Comparison of ENCODE assay signal across 28 cellular contexts in genomic region chr12:73817161-73817560, GRCh38.
DNase-seq lines count a peak whose midpoint lies in the region; ATAC-seq, FAIRE-seq and TF ChIP-seq lines count a peak whose summit lies in the region.
"Had no signal": no experiment of that assay in that cellular context is flagged by ENCODE, and none has a peak within 500 bp of the region (broad histone marks: within the 10 kb centered on the region; RNA-seq: fewer than 3 reads in every experiment).

No MANE protein-coding gene starts in this region.

- no TSS peak for BruUV-seq in MCF 10A (replicated peaks; lab: Mats Ljungman, UMichigan)
- BruUV-seq in K562 (replicated peaks; lab: Mats Ljungman, UMichigan), result no TSS peak

- in situ Hi-C loops in K562 (cut with MboI), result no loop called here

- intact Hi-C loops in MCF 10A (cut with micrococcal nuclease) (no loop called here), breast epithelium (cut with DNase I; ENCODE audit: low total_unique reads) (no loop called here), K562 (cut with micrococcal nuclease) (no loop called here)

- H3K36me3 ChIP-seq in breast epithelium, result no peaks in the 10 kb centered on the region
- no peaks in the 10 kb centered on the region for H3K36me3 ChIP-seq in K562 (ENCODE audit: control insufficient read depth, insufficient read depth, low read length)
- H3K36me3 ChIP-seq: BLaER1 treated with 17β-estradiol and CSF1 and Interleukin-3, amounts not matched to agents 10 nM and 100 nM had no signal

- H3K27me3 ChIP-seq in breast epithelium (no peaks in the 10 kb centered on the region), K562 (ENCODE audit: control insufficient read depth in 2 of 2, insufficient read depth in 2 of 2, low read length in 2 of 2) (no peaks in the 10 kb centered on the region)
- H3K27me3 ChIP-seq: BLaER1 treated with 17β-estradiol and CSF1 and Interleukin-3, amounts not matched to agents 10 nM and 100 nM had no signal

- no peaks in the 10 kb centered on the region for H3K79me2 ChIP-seq in K562 (ENCODE audit: control insufficient read depth, insufficient read depth, low read length)

- H3K4me3 ChIP-seq in breast epithelium (no peak overlapping the region), K562 (no peak overlapping the region)
- H3K4me3 ChIP-seq: A549; BLaER1 treated with 17β-estradiol and CSF1 and Interleukin-3, amounts not matched to agents 10 nM and 100 nM; GM12878 had no signal

- H2AFZ ChIP-seq in K562 (ENCODE audit: low read depth, low read length), result no peak overlapping the region

- no peaks in the 10 kb centered on the region for H4K20me1 ChIP-seq in K562 (replicated peaks; ENCODE audit: control insufficient read depth, insufficient read depth, low read length)
- H4K20me1 ChIP-seq: BLaER1 treated with 17β-estradiol and CSF1 and Interleukin-3, amounts not matched to agents 10 nM and 100 nM had no signal

- TF ChIP-seq RAD21 in K562 (CRISPR knock-in tag; conservative IDR thresholded peaks at IDR 0.05 in 1 of 2, IDR thresholded peaks at IDR 0.05 in 1 of 2), result no peak

- no peak for ATAC-seq in K562
- peak; percentile 51 for ATAC-seq in left lobe of liver
- no peak for ATAC-seq in GM18858 (IDR thresholded peaks at IDR 0.05; ENCODE audit: unreplicated experiment)
- ATAC-seq: A549, GM12878 had no signal

- no peak overlapping the region for H3K27ac Mint-ChIP-seq in MCF 10A (ENCODE audit: low read depth, unreplicated experiment)
- H3K27ac Mint-ChIP-seq: B cell; CD4-positive, alpha-beta memory T cell; CD4-positive, CD25-positive, alpha-beta regulatory T cell; CD8-positive, alpha-beta memory T cell had no signal

- H3K4me1 ChIP-seq in breast epithelium (no peaks in the 10 kb centered on the region), K562 (replicated peaks in 1 of 2; ENCODE audit: control insufficient read depth in 2 of 2, insufficient read depth in 2 of 2, low read length in 2 of 2) (no peaks in the 10 kb centered on the region)
- H3K4me1 ChIP-seq: A549; BLaER1 treated with 17β-estradiol and CSF1 and Interleukin-3, amounts not matched to agents 10 nM and 100 nM had no signal

- H3K9me3 ChIP-seq in breast epithelium (no peaks in the 10 kb centered on the region), K562 (replicated peaks; ENCODE audit: control insufficient read depth, insufficient read depth, low read depth, low read length) (no peaks in the 10 kb centered on the region)
- H3K9me3 ChIP-seq: A549 had no signal

- H3K36me3 Mint-ChIP-seq in MCF 10A (ENCODE audit: insufficient read depth, unreplicated experiment), result no peaks in the 10 kb centered on the region
- H3K36me3 Mint-ChIP-seq: CD4-positive, alpha-beta memory T cell; CD4-positive, CD25-positive, alpha-beta regulatory T cell; CD8-positive, alpha-beta memory T cell had no signal

- no peaks in the 10 kb centered on the region for H3K4me1 Mint-ChIP-seq in MCF 10A (ENCODE audit: insufficient read depth, unreplicated experiment)
- H3K4me1 Mint-ChIP-seq: B cell; CD4-positive, alpha-beta memory T cell; CD4-positive, CD25-positive, alpha-beta regulatory T cell; CD8-positive, alpha-beta memory T cell had no signal

- no peak overlapping the region for H3K4me3 Mint-ChIP-seq in MCF 10A (ENCODE audit: unreplicated experiment)
- H3K4me3 Mint-ChIP-seq: B cell; CD4-positive, alpha-beta memory T cell; CD4-positive, CD25-positive, alpha-beta regulatory T cell; CD8-positive, alpha-beta memory T cell had no signal

- TF ChIP-seq POLR2A in breast epithelium (IDR thresholded peaks at IDR 0.05), result no peak
- no peak for TF ChIP-seq POLR2A in K562 (conservative IDR thresholded peaks at IDR 0.05)

- H3K27ac ChIP-seq in breast epithelium, result no peak overlapping the region
- no peak overlapping the region for H3K27ac ChIP-seq in K562 (ENCODE audit: extremely low read depth, low read depth, low read length)
- H3K27ac ChIP-seq: 22Rv1; A549; BLaER1 treated with 17β-estradiol and CSF1 and Interleukin-3, amounts not matched to agents 10 nM and 100 nM; C4-2B had no signal

- TF ChIP-seq CTCF in MCF 10A (IDR thresholded peaks at IDR 0.05; ENCODE audit: unreplicated experiment) (no peak), breast epithelium (IDR thresholded peaks at IDR 0.05) (no peak), K562 (IDR thresholded peaks at IDR 0.05 in 2 of 3, conservative IDR thresholded peaks at IDR 0.05 in 1 of 3; ENCODE audit: insufficient read depth in 2 of 3, low read depth in 1 of 3, low read length in 3 of 3) (no peak)

- no peaks in the 10 kb centered on the region for H3K9me3 Mint-ChIP-seq in MCF 10A (ENCODE audit: unreplicated experiment)

- H3K4me2 ChIP-seq in K562 (ENCODE audit: insufficient read depth, low read length), result no peak overlapping the region
- H3K4me2 ChIP-seq: A549; BLaER1 treated with 17β-estradiol and CSF1 and Interleukin-3, amounts not matched to agents 10 nM and 100 nM had no signal

- 28% methylated on average over 2 of the region's 2 CpGs for WGBS in K562 (ENCODE audit: insufficient coverage, low coverage, missing lambda C conversion rate)

- H3K9me1 ChIP-seq in K562 (ENCODE audit: control insufficient read depth, insufficient read depth, low read length), result no peaks in the 10 kb centered on the region

- no peaks in the 10 kb centered on the region for H3K27me3 Mint-ChIP-seq in MCF 10A (ENCODE audit: insufficient read depth, unreplicated experiment)
- H3K27me3 Mint-ChIP-seq: B cell; CD4-positive, alpha-beta memory T cell; CD4-positive, CD25-positive, alpha-beta regulatory T cell; CD8-positive, alpha-beta memory T cell had no signal

- H3K9ac ChIP-seq in K562 (ENCODE audit: insufficient read depth in 1 of 2, low read depth in 2 of 2, low read length in 2 of 2), result no peak overlapping the region
- H3K9ac ChIP-seq: BLaER1 treated with 17β-estradiol and CSF1 and Interleukin-3, amounts not matched to agents 10 nM and 100 nM had no signal

- POLR2A ChIA-PET in MCF 10A (lab: Yijun Ruan, JAX) (no interaction called here), K562 (lab: Yijun Ruan, JAX) (no interaction called here)

- CTCF ChIA-PET in MCF 10A (lab: Yijun Ruan, JAX), result no interaction called here
- CTCF ChIA-PET in K562 (lab: Yijun Ruan, JAX; ENCODE audit: low intra/inter-chr PET ratio), result no interaction called here

- FAIRE-seq in K562 (lab: Jason Lieb, UNC), result no peak
- FAIRE-seq: GM12878, GM12892, GM18507, GM19239 had no signal

- TF ChIP-seq EP300 in K562 (IDR thresholded peaks at IDR 0.05; ENCODE audit: low read length), result no peak

- DNase-seq in MCF 10A (ENCODE audit: unreplicated experiment), result peak; percentile 5
- no peak for DNase-seq in breast epithelium (ENCODE audit: low spot score in 2 of 2)
- DNase-seq in K562 (ENCODE audit: extremely low read depth in 1 of 4, low spot score in 3 of 4), result no peak
- no peak for DNase-seq in left lobe of liver (ENCODE audit: low spot score)
- DNase-seq in activated CD4-positive, CD25-positive, alpha-beta regulatory T cell (lab: John Stamatoyannopoulos, UW), result no peak
- no peak for DNase-seq in NCI-H446 treated with DMSO at 0.1 percent for 48 hours (lab: John Stamatoyannopoulos, UW)
- DNase-seq: AML-193; CD4-positive, alpha-beta memory T cell; CD4-positive, CD25-positive, alpha-beta regulatory T cell; CD8-positive, alpha-beta memory T cell; COR-L47; DMS 273 treated with DMSO at 0.1 percent for 48 hours; DMS153; DMS53; DMS79; DND-41; EL; GDM1 had no signal

TF ChIP-seq in K562, 482 proteins besides CTCF, POLR2A, EP300 and RAD21 (continues in another document):
- TF ChIP-seq ZBED1 (IDR thresholded peaks at IDR 0.05) (no peak), CEBPG (CRISPR knock-in tag; IDR thresholded peaks at IDR 0.05) (no peak), CEBPG (tag; conservative IDR thresholded peaks at IDR 0.05 in 1 of 2, IDR thresholded peaks at IDR 0.05 in 1 of 2) (peak in 1 of 2 experiments; percentile 61; a peak in 2 of 4 replicates), ZNF518B (CRISPR knock-in tag; IDR thresholded peaks at IDR 0.05) (no peak), SNRNP70 (optimal IDR thresholded peaks at IDR 0.05; ENCODE audit: low read depth, low read length) (no peak), PCBP2 (IDR thresholded peaks at IDR 0.05; ENCODE audit: low read depth, low read length, poor library complexity, severe bottlenecking) (no peak)
